24 cellular contexts compared by ENCODE assay signal in genomic region chr2:67899187-67899586, GRCh38.
DNase-seq lines count a peak whose midpoint lies in the region; ATAC-seq and TF ChIP-seq lines count a peak whose summit lies in the region.
"Had no signal": no experiment of that assay in that cellular context is flagged by ENCODE, and none has a peak within 500 bp of the region (broad histone marks: within the 10 kb centered on the region; RNA-seq: fewer than 3 reads in every experiment).

No MANE protein-coding gene starts in this region.

- H2AFZ ChIP-seq in PC-3 (ENCODE audit: low read length): peak overlapping the region; percentile 50; the same call in 1 of the 2 replicates

- no peak overlapping the region for H3K27ac ChIP-seq in PC-3 (ENCODE audit: low read length)
- H3K27ac ChIP-seq: left lung, right atrium auricular region, spleen had no signal

- H3K36me3 Mint-ChIP-seq in nephron (ENCODE audit: low read depth): peaks cover 5% of the 10 kb centered on the region
- H3K36me3 Mint-ChIP-seq: stimulated activated effector memory CD8-positive, alpha-beta T cell treated with anti-CD3 and anti-CD28 coated beads, Interleukin-12 subunit alpha, Interleukin-12 subunit beta, amount 100 ng/mL, for 72 hours had no signal

- H3K9ac ChIP-seq in PC-3 (ENCODE audit: low read length): no peak overlapping the region
- H3K9ac ChIP-seq: SK-N-SH had no signal

- H4K20me1 ChIP-seq in PC-3 (ENCODE audit: low read length): no peaks in the 10 kb centered on the region

- no peak overlapping the region for H3K4me3 ChIP-seq in PC-3 (ENCODE audit: low read length)
- H3K4me3 ChIP-seq: K562, left lung, right atrium auricular region, spleen had no signal

- H3K36me3 ChIP-seq in PC-3 (ENCODE audit: low read depth, low read length): no peaks in the 10 kb centered on the region
- H3K36me3 ChIP-seq: left lung, right atrium auricular region, spleen had no signal

- POLR2A ChIA-PET in PC-3 (lab: Charles Lee; ENCODE audit: unreplicated experiment): no interaction called here

- peak; percentile 44 for DNase-seq in ELF-1 (ENCODE audit: low read depth, low spot score)
- peak; percentile 28 for DNase-seq in NCI-H146 (lab: John Stamatoyannopoulos, UW)
- DNase-seq in PC-3: no peak
- DNase-seq in NAMALWA (ENCODE audit: low spot score): no peak
- no peak for DNase-seq in putamen (ENCODE audit: low spot score)
- DNase-seq in posterior vena cava (ENCODE audit: low spot score): no peak
- DNase-seq: activated CD4-positive, alpha-beta T cell treated with anti-CD3 and anti-CD28 coated beads for 36 hours; activated gamma-delta T cell treated with Interleukin-2 at 50 U/mL for 16 hours; activated T-cell treated with anti-CD3 and anti-CD28 coated beads, Interleukin-2, amount 50 U/mL, for 24 hours; effector CD4-positive, alpha-beta T cell; GDM1; head of caudate nucleus; left lung; NCI-H187 treated with DMSO at 0.1 percent for 48 hours; NCI-H524 treated with DMSO at 0.1 percent for 48 hours; SK-N-SH; spleen; stimulated activated CD4-positive, alpha-beta T cell treated with anti-CD3 and anti-CD28 coated beads, Interleukin-2, amount 100 ng/mL, for 48 hours; substantia nigra; T-helper 17 cell had no signal

- H3K9me3 ChIP-seq in PC-3 (ENCODE audit: low read length): no peaks in the 10 kb centered on the region
- H3K9me3 ChIP-seq: left lung, right atrium auricular region, SK-N-SH had no signal

- no peaks in the 10 kb centered on the region for H3F3A ChIP-seq in PC-3 (ENCODE audit: low read length, unreplicated experiment)

- peaks cover 5% of the 10 kb centered on the region for H3K9me3 Mint-ChIP-seq in nephron
- H3K9me3 Mint-ChIP-seq: activated T-cell treated with anti-CD3 and anti-CD28 coated beads, Interleukin-2, amount 50 U/mL, for 24 hours had no signal

- no peak overlapping the region for H3K4me2 ChIP-seq in PC-3 (ENCODE audit: low read length)
- H3K4me2 ChIP-seq: SK-N-SH had no signal

- no peaks in the 10 kb centered on the region for H3K4me1 ChIP-seq in PC-3 (ENCODE audit: insufficient read depth, low read length)
- H3K4me1 ChIP-seq: left lung, right atrium auricular region, spleen had no signal

- peaks cover 3% of the 10 kb centered on the region for H3K27me3 Mint-ChIP-seq in nephron (ENCODE audit: low read depth)

- no peaks in the 10 kb centered on the region for H3K79me2 ChIP-seq in PC-3 (ENCODE audit: low read length)

- intact Hi-C loops in PC-3 (cut with micrococcal nuclease): no loop called here
- intact Hi-C loops in posterior vena cava (cut with DNase I): no loop called here

- H3K27me3 ChIP-seq in PC-3 (ENCODE audit: low read length): no peaks in the 10 kb centered on the region
- H3K27me3 ChIP-seq: left lung, right atrium auricular region had no signal

- H3K9me2 ChIP-seq in PC-3 (replicated peaks; ENCODE audit: low read length): no peaks in the 10 kb centered on the region
- H3K9me2 ChIP-seq: SK-N-SH had no signal

- TF ChIP-seq CTCF in PC-3 (conservative IDR thresholded peaks at IDR 0.05; ENCODE audit: low read depth, low read length) (no peak), nephron (IDR thresholded peaks at IDR 0.05; ENCODE audit: unreplicated experiment in 3 of 3) (no peak)

- CTCF ChIA-PET in PC-3 (lab: Charles Lee): no interaction called here

- H3K27ac Mint-ChIP-seq in nephron: peak overlapping the region; percentile 22 to 81 (median 65)
- H3K27ac Mint-ChIP-seq: activated CD4-positive, alpha-beta T cell treated with anti-CD3 and anti-CD28 coated beads for 36 hours; activated T-cell treated with anti-CD3 and anti-CD28 coated beads, Interleukin-2, amount 50 U/mL, for 24 hours; stimulated activated effector memory CD8-positive, alpha-beta T cell treated with anti-CD3 and anti-CD28 coated beads, Interleukin-12 subunit alpha, Interleukin-12 subunit beta, amount 100 ng/mL, for 72 hours; T-helper 17 cell had no signal

- H3K4me3 Mint-ChIP-seq in nephron: no peak overlapping the region
- H3K4me3 Mint-ChIP-seq: activated CD4-positive, alpha-beta T cell treated with anti-CD3 and anti-CD28 coated beads for 36 hours; activated T-cell treated with anti-CD3 and anti-CD28 coated beads, Interleukin-2, amount 50 U/mL, for 24 hours; stimulated activated effector memory CD8-positive, alpha-beta T cell treated with anti-CD3 and anti-CD28 coated beads, Interleukin-12 subunit alpha, Interleukin-12 subunit beta, amount 100 ng/mL, for 72 hours; T-helper 17 cell had no signal

- no peak for ATAC-seq in PC-3
- ATAC-seq: activated CD4-positive, alpha-beta T cell treated with anti-CD3 and anti-CD28 coated beads for 36 hours; K562; left lung; stimulated activated effector memory CD8-positive, alpha-beta T cell treated with anti-CD3 and anti-CD28 coated beads, Interleukin-12 subunit alpha, Interleukin-12 subunit beta, amount 100 ng/mL, for 72 hours; T-helper 17 cell had no signal

- H3K4me1 Mint-ChIP-seq in nephron: peaks cover 49% of the 10 kb centered on the region
- H3K4me1 Mint-ChIP-seq: activated CD4-positive, alpha-beta T cell treated with anti-CD3 and anti-CD28 coated beads for 36 hours; stimulated activated effector memory CD8-positive, alpha-beta T cell treated with anti-CD3 and anti-CD28 coated beads, Interleukin-12 subunit alpha, Interleukin-12 subunit beta, amount 100 ng/mL, for 72 hours; T-helper 17 cell had no signal

- no TSS peak for BruUV-seq in PC-3 (replicated peaks; lab: Mats Ljungman, UMichigan)

Comparison
In these comparisons a context has a peak if more than half of its experiments do, and no peak if none do; other contexts are left out.
1. DNase-seq: peak in ELF-1 (single experiment) and NCI-H146 (single experiment); none in PC-3 (single experiment), NAMALWA (single experiment), putamen (single experiment) and posterior vena cava (single experiment).